Comparison of ENCODE assay signal across 24 cellular contexts in the genomic region with DNA sequence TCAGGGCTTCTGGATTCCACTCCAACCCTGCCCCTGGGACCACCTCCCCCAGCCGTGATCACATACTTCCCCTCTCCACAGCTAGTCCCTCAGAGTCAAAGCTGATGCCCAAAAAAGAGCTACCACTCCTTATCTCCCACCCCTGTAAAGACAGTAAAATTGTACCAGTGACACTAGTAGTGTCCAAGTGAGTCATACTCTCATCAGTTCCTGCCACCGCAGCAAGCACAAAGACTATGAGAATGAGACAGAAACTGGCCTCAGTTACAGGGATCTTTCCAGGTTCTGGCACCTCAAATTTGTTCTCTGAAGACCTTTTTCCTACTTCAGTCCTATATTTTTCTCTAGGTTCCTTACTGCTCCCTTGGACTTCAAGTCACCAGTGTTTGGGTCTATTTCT.
DNase-seq lines count a peak whose midpoint lies in the region; ATAC-seq, FAIRE-seq and TF ChIP-seq lines count a peak whose summit lies in the region.
"Had no signal": no experiment of that assay in that cellular context is flagged by ENCODE, and none has a peak within 500 bp of the region (broad histone marks: within the 10 kb centered on the region; RNA-seq: fewer than 3 reads in every experiment).

No MANE protein-coding gene starts in this region.

- no peak overlapping the region for H3K4ac ChIP-seq in mesenchymal stem cell (ENCODE audit: low read depth in 1 of 2, low read length in 2 of 2)

- no peak overlapping the region for H3K14ac ChIP-seq in mesenchymal stem cell (ENCODE audit: low read length in 2 of 2)

- H3K9me3 ChIP-seq in astrocyte (ENCODE audit: insufficient read depth, low read depth, low read length) (no peaks in the 10 kb centered on the region), mesenchymal stem cell (ENCODE audit: control insufficient read depth, low read length) (no peaks in the 10 kb centered on the region)
- H3K9me3 ChIP-seq: adrenal gland, HAP-1, testis had no signal

- H3K4me1 Mint-ChIP-seq in astrocyte (ENCODE audit: low read depth, unreplicated experiment): peaks cover 16% of the 10 kb centered on the region
- H3K4me1 Mint-ChIP-seq: stimulated activated effector memory CD8-positive, alpha-beta T cell treated with anti-CD3 and anti-CD28 coated beads, Interleukin-12 subunit alpha, Interleukin-12 subunit beta, amount 100 ng/mL, for 72 hours had no signal

- H3K79me2 ChIP-seq in astrocyte (ENCODE audit: insufficient read depth, low read length): no peaks in the 10 kb centered on the region

- H3K4me2 ChIP-seq in astrocyte (ENCODE audit: low read length) (peak overlapping the region; percentile 4), mesenchymal stem cell (ENCODE audit: low read length, poor library complexity, severe bottlenecking) (no peak overlapping the region)

- H4K20me1 ChIP-seq in astrocyte (ENCODE audit: insufficient read depth, low read length): no peaks in the 10 kb centered on the region

- CTCF ChIA-PET in HEK293T (lab: Yijun Ruan, JAX): no interaction called here

- H3K27me3 Mint-ChIP-seq in astrocyte (ENCODE audit: low read depth, unreplicated experiment): no peaks in the 10 kb centered on the region

- H3K18ac ChIP-seq in mesenchymal stem cell (ENCODE audit: low read depth in 1 of 2, low read length in 2 of 2): no peak overlapping the region

- TF ChIP-seq CTCF in astrocyte (IDR thresholded peaks at IDR 0.05; ENCODE audit: insufficient read depth, low read depth, low read length): no peak

- H2BK15ac ChIP-seq in mesenchymal stem cell (ENCODE audit: low read depth, poor library complexity, severe bottlenecking): no peak overlapping the region

- H3K27ac ChIP-seq in astrocyte (ENCODE audit: low read depth, low read length) (no peak overlapping the region), mesenchymal stem cell (ENCODE audit: low read length, poor library complexity, severe bottlenecking) (no peak overlapping the region)
- H3K27ac ChIP-seq: adrenal gland, testis, WERI-Rb-1 had no signal

- H2BK5ac ChIP-seq in mesenchymal stem cell (ENCODE audit: low read depth, low read length, poor library complexity, severe bottlenecking): no peak overlapping the region

- H3K79me1 ChIP-seq in mesenchymal stem cell (replicated peaks; ENCODE audit: low read length, poor library complexity, severe bottlenecking): no peaks in the 10 kb centered on the region

- no peak overlapping the region for H3K4me3 Mint-ChIP-seq in astrocyte (ENCODE audit: unreplicated experiment)
- H3K4me3 Mint-ChIP-seq: stimulated activated effector memory CD8-positive, alpha-beta T cell treated with anti-CD3 and anti-CD28 coated beads, Interleukin-12 subunit alpha, Interleukin-12 subunit beta, amount 100 ng/mL, for 72 hours had no signal

- no peak overlapping the region for H3K9ac ChIP-seq in astrocyte (ENCODE audit: low read length)
- H3K9ac ChIP-seq in mesenchymal stem cell (ENCODE audit: low read length): no peak overlapping the region

- peak overlapping the region; percentile 23 for H3K27ac Mint-ChIP-seq in astrocyte (ENCODE audit: unreplicated experiment)
- H3K27ac Mint-ChIP-seq: stimulated activated effector memory CD8-positive, alpha-beta T cell treated with anti-CD3 and anti-CD28 coated beads, Interleukin-12 subunit alpha, Interleukin-12 subunit beta, amount 100 ng/mL, for 72 hours had no signal

- H3K9me3 Mint-ChIP-seq in astrocyte (ENCODE audit: unreplicated experiment): peaks cover 1% of the 10 kb centered on the region

- H3K23ac ChIP-seq in mesenchymal stem cell (ENCODE audit: low read length in 2 of 2): no peak overlapping the region

- ATAC-seq in GM21619 (IDR thresholded peaks at IDR 0.05; ENCODE audit: unreplicated experiment): no peak
- no peak for ATAC-seq in GM21528 (IDR thresholded peaks at IDR 0.05; ENCODE audit: low FRiP score, unreplicated experiment)
- ATAC-seq: K562; right cardiac atrium; Right ventricle myocardium inferior; stimulated activated effector memory CD8-positive, alpha-beta T cell treated with anti-CD3 and anti-CD28 coated beads, Interleukin-12 subunit alpha, Interleukin-12 subunit beta, amount 100 ng/mL, for 72 hours had no signal

- H3K36me3 Mint-ChIP-seq in astrocyte (ENCODE audit: low read depth, unreplicated experiment): no peaks in the 10 kb centered on the region
- H3K36me3 Mint-ChIP-seq: stimulated activated effector memory CD8-positive, alpha-beta T cell treated with anti-CD3 and anti-CD28 coated beads, Interleukin-12 subunit alpha, Interleukin-12 subunit beta, amount 100 ng/mL, for 72 hours had no signal

- H3K27me3 ChIP-seq in astrocyte (ENCODE audit: insufficient read depth, low read length) (no peaks in the 10 kb centered on the region), mesenchymal stem cell (ENCODE audit: control insufficient read depth in 1 of 2, insufficient read depth in 1 of 2, low read length in 2 of 2) (no peaks in the 10 kb centered on the region)
- H3K27me3 ChIP-seq: adrenal gland, testis had no signal

- no peak overlapping the region for H4K91ac ChIP-seq in mesenchymal stem cell (ENCODE audit: low read length)

- no peak overlapping the region for H2AK5ac ChIP-seq in mesenchymal stem cell (ENCODE audit: low read length, severe bottlenecking)

- H2BK120ac ChIP-seq in mesenchymal stem cell (ENCODE audit: low read depth, low read length): no peak overlapping the region

- FAIRE-seq in astrocyte (lab: Jason Lieb, UNC) (no peak), urothelium cell line (lab: Jason Lieb, UNC) (no peak)
- FAIRE-seq: K562 had no signal

- no peak overlapping the region for H4K8ac ChIP-seq in mesenchymal stem cell (ENCODE audit: low read length)

- H2BK12ac ChIP-seq in mesenchymal stem cell (ENCODE audit: low read length in 2 of 2): no peak overlapping the region

- H3K4me1 ChIP-seq in astrocyte (ENCODE audit: insufficient read depth, low read length): no peaks in the 10 kb centered on the region
- no peaks in the 10 kb centered on the region for H3K4me1 ChIP-seq in mesenchymal stem cell (ENCODE audit: control insufficient read depth, insufficient read depth, low read depth, low read length)
- H3K4me1 ChIP-seq: adrenal gland, testis had no signal

- H2AFZ ChIP-seq in astrocyte (ENCODE audit: low read depth, low read length): no peak overlapping the region
- no peak overlapping the region for H2AFZ ChIP-seq in mesenchymal stem cell (ENCODE audit: low read depth, low read length)

- POLR2A ChIA-PET in HEK293T (lab: Yijun Ruan, JAX): no interaction called here

- DNase-seq in EH (ENCODE audit: low read depth) (peak; percentile 50), Kasumi-1 (lab: John Stamatoyannopoulos, UW) (peak; percentile 17 to 25), astrocyte (ENCODE audit: low read depth) (no peak), mesenchymal stem cell (peak; percentile 41), HEK293T (ENCODE audit: extremely low spot score) (no peak), urothelium cell line (ENCODE audit: low spot score) (no peak)
- DNase-seq: activated gamma-delta T cell; adrenal gland; caudate nucleus; DMS79; effector CD4-positive, alpha-beta T cell; NCI-H1092 treated with DMSO at 0.1 percent for 48 hours; NCI-H2081; NCI-H510A treated with DMSO at 0.1 percent for 48 hours; right cardiac atrium; T-helper 1 cell; testis; WERI-Rb-1 had no signal

- WGBS in mesenchymal stem cell: 36% methylated on average over 2 of the region's 2 CpGs

- H3K4me3 ChIP-seq in astrocyte (ENCODE audit: insufficient read depth, low read depth, low read length) (no peak overlapping the region), mesenchymal stem cell (ENCODE audit: insufficient read depth in 1 of 2, low read depth in 1 of 2, low read length in 2 of 2) (no peak overlapping the region)
- H3K4me3 ChIP-seq: adrenal gland, HAP-1, K562, testis had no signal

- H3K36me3 ChIP-seq in astrocyte (ENCODE audit: insufficient read depth, low read length) (no peaks in the 10 kb centered on the region), mesenchymal stem cell (ENCODE audit: control insufficient read depth in 1 of 2, insufficient read depth in 2 of 2, low read depth in 1 of 2, low read length in 2 of 2) (no peaks in the 10 kb centered on the region)
- H3K36me3 ChIP-seq: adrenal gland, HAP-1, WERI-Rb-1 had no signal

TF ChIP-seq in HEK293T, 16 proteins besides CTCF, POLR2A, EP300 and RAD21:
- TF ChIP-seq SP1 (IDR thresholded peaks at IDR 0.05): no peak
- no peak for TF ChIP-seq LEF1 (IDR thresholded peaks at IDR 0.05; ENCODE audit: borderline replicate concordance)
- no peak for TF ChIP-seq ARNT (IDR thresholded peaks at IDR 0.05)
- no peak for TF ChIP-seq NFRKB (IDR thresholded peaks at IDR 0.05)
- no peak for TF ChIP-seq FOXA1 (IDR thresholded peaks at IDR 0.05)
- TF ChIP-seq FOXM1 (IDR thresholded peaks at IDR 0.05; ENCODE audit: borderline replicate concordance): no peak
- no peak for TF ChIP-seq FOXK2 (IDR thresholded peaks at IDR 0.05)

Comparison
In these comparisons a context has a peak if more than half of its experiments do, and no peak if none do; other contexts are left out.
1. DNase-seq: peak in EH (single experiment), Kasumi-1 (2 of 2) and mesenchymal stem cell (single experiment); none in astrocyte (single experiment), HEK293T (single experiment) and urothelium cell line (single experiment).